9 cellular contexts compared by ENCODE assay signal in the genomic region with DNA sequence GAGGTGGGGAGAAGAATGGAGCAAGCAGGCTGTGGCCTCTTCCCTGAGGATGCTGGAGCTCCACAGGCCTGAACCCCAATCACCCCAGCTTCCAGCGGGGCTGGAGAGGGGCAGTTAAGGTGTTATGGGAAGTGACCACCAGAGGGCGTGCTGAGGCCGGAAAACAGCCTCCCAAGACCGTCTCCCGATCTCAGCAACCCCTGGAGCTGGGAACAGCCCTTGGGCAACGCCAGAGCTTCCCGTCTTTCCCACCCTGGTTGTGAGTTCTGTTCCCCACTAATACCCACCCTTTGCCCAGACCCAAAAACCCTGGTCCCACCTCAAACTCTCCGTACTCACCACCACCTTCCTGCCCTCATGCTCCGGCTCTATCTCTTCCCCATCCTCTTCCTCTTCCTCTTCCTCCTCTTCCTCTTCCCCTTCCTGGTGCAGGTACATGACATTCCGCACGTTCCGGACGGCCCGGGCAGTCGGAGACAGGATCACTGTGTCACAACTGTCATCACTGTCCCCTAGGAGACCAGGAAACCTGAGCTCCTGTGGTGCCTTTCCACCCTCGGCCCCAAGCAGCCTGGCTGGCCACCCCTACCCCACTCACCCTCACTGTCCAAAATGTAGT. TPM values are rescaled to one million over a fixed set of nuclear protein-coding genes. Genes with fewer than 3 reads are reported as not detected.
A peak's percentile ranks its signal among the peaks of the same experiment; 100 is the strongest.
DNase-seq lines count a peak whose midpoint lies in the region; ATAC-seq and TF ChIP-seq lines count a peak whose summit lies in the region.
"Had no signal": no experiment of that assay in that cellular context is flagged by ENCODE, and none has a peak within 500 bp of the region (broad histone marks: within the 10 kb centered on the region; RNA-seq: fewer than 3 reads in every experiment).

No MANE protein-coding gene starts in this region.

- H3K9me2 ChIP-seq in Loucy (replicated peaks; ENCODE audit: low read depth, low read length), result no peaks in the 10 kb centered on the region

- no peak overlapping the region for H3K4me3 ChIP-seq in Loucy (ENCODE audit: low read length, poor library complexity, severe bottlenecking)
- no peak overlapping the region for H3K4me3 ChIP-seq in cardiac muscle cell
- H3K4me3 ChIP-seq in prostate gland, result no peak overlapping the region
- no peak overlapping the region for H3K4me3 ChIP-seq in aorta (ENCODE audit: low read length in 2 of 2)

- TF ChIP-seq POLR2A in prostate gland (IDR thresholded peaks at IDR 0.05), result no peak

- H3K27ac Mint-ChIP-seq in activated naive CD8-positive, alpha-beta T cell treated with anti-CD3 and anti-CD28 coated beads, Interleukin-2, amount 50 U/mL, for 24 hours, result peak overlapping the region; percentile 4
- H3K27ac Mint-ChIP-seq: activated naive CD4-positive, alpha-beta T cell treated with anti-CD3 and anti-CD28 coated beads, Interleukin-2, amount 50 U/mL, for 24 hours had no signal

- peak; percentile 82 for ATAC-seq in SK-N-SH treated with all-trans-retinoic acid at 6 μM for 48 hours
- ATAC-seq in activated naive CD8-positive, alpha-beta T cell treated with anti-CD3 and anti-CD28 coated beads, Interleukin-2, amount 50 U/mL, for 24 hours, result peak; percentile 51
- ATAC-seq in aorta (ENCODE audit: low FRiP score), result peak; percentile 79
- no peak for ATAC-seq in HG03097 (IDR thresholded peaks at IDR 0.05; ENCODE audit: low FRiP score, unreplicated experiment)

- no peak overlapping the region for H3K9ac ChIP-seq in Loucy (ENCODE audit: low read depth, low read length, poor library complexity, severe bottlenecking)

- intact Hi-C loops in prostate gland (cut with DNase I) (loop anchor here (1.0 to 5.0 kb wide), 3 partner anchors 33 to 131 kb away; no protein-coding TSS in a partner anchor), aorta (cut with DNase I) (loop anchor here (1.0 to 10.0 kb wide), 7 partner anchors 31 to 229 kb away; a partner anchor contains a TSS)

- no peak overlapping the region for H2AFZ ChIP-seq in Loucy (ENCODE audit: low read length)

- H3F3A ChIP-seq in Loucy (ENCODE audit: low read depth), result no peaks in the 10 kb centered on the region

- H3K27ac ChIP-seq in cardiac muscle cell, result no peak overlapping the region
- peak overlapping the region; percentile 58 to 70 for H3K27ac ChIP-seq in prostate gland
- H3K27ac ChIP-seq in aorta (ENCODE audit: low read depth in 1 of 2, low read length in 2 of 2), result peak overlapping the region in 1 of 2 donors; percentile 80

- no peaks in the 10 kb centered on the region for H3K27me3 ChIP-seq in Loucy (ENCODE audit: insufficient read depth, low read length, poor library complexity, severe bottlenecking)
- H3K27me3 ChIP-seq in cardiac muscle cell, result no peaks in the 10 kb centered on the region
- H3K27me3 ChIP-seq in prostate gland (replicated peaks; ENCODE audit: insufficient read depth), result no peaks in the 10 kb centered on the region
- no peaks in the 10 kb centered on the region for H3K27me3 ChIP-seq in aorta (ENCODE audit: control insufficient read depth in 1 of 2, insufficient read depth in 2 of 2, low read length in 1 of 2)

- TF ChIP-seq CTCF in Loucy (conservative IDR thresholded peaks at IDR 0.05; ENCODE audit: low read length) (peak; percentile 86), cardiac muscle cell (IDR thresholded peaks at IDR 0.05; ENCODE audit: low read depth, low read length) (peak; percentile 83), prostate gland (IDR thresholded peaks at IDR 0.05) (peak; percentile 80 to 95 (median 93))

- peak; percentile 89 for DNase-seq in DMS53 (lab: John Stamatoyannopoulos, UW)
- DNase-seq in activated naive CD8-positive, alpha-beta T cell treated with anti-CD3 and anti-CD28 coated beads, Interleukin-2, amount 50 U/mL, for 24 hours, result peak; percentile 78
- DNase-seq in cardiac muscle cell (ENCODE audit: low read depth in 1 of 2, low spot score in 1 of 2), result peak; percentile 88 to 89
- no peak for DNase-seq in prostate gland (ENCODE audit: low spot score)
- peak; percentile 86 to 93 for DNase-seq in aorta

- peaks cover 7% of the 10 kb centered on the region; the same call in 1 of the 2 replicates for H3K36me3 ChIP-seq in Loucy (ENCODE audit: insufficient read depth, low read length)
- no peaks in the 10 kb centered on the region for H3K36me3 ChIP-seq in cardiac muscle cell
- H3K36me3 ChIP-seq in prostate gland, result peaks cover 0 to 18% of the 10 kb centered on the region in 2 donors
- no peaks in the 10 kb centered on the region for H3K36me3 ChIP-seq in aorta (ENCODE audit: control insufficient read depth in 1 of 2, insufficient read depth in 2 of 2, low read length in 1 of 2)

- peaks cover 10% of the 10 kb centered on the region for H3K36me3 Mint-ChIP-seq in activated naive CD8-positive, alpha-beta T cell treated with anti-CD3 and anti-CD28 coated beads, Interleukin-2, amount 50 U/mL, for 24 hours (ENCODE audit: low read depth)

- no peaks in the 10 kb centered on the region for H3K27me3 Mint-ChIP-seq in activated naive CD8-positive, alpha-beta T cell treated with anti-CD3 and anti-CD28 coated beads, Interleukin-2, amount 50 U/mL, for 24 hours
- H3K27me3 Mint-ChIP-seq: activated naive CD4-positive, alpha-beta T cell treated with anti-CD3 and anti-CD28 coated beads, Interleukin-2, amount 50 U/mL, for 24 hours had no signal

- H3K4me1 Mint-ChIP-seq in activated naive CD8-positive, alpha-beta T cell treated with anti-CD3 and anti-CD28 coated beads, Interleukin-2, amount 50 U/mL, for 24 hours, result peaks cover 5% of the 10 kb centered on the region

- no peaks in the 10 kb centered on the region for H4K20me1 ChIP-seq in Loucy (ENCODE audit: insufficient read depth, low read length, poor library complexity, severe bottlenecking)

- no peaks in the 10 kb centered on the region for H3K9me3 Mint-ChIP-seq in activated naive CD8-positive, alpha-beta T cell treated with anti-CD3 and anti-CD28 coated beads, Interleukin-2, amount 50 U/mL, for 24 hours
- H3K9me3 Mint-ChIP-seq: activated naive CD4-positive, alpha-beta T cell treated with anti-CD3 and anti-CD28 coated beads, Interleukin-2, amount 50 U/mL, for 24 hours had no signal

- H3K4me2 ChIP-seq in Loucy (ENCODE audit: low read depth, low read length, poor library complexity, severe bottlenecking), result no peak overlapping the region

- no peaks in the 10 kb centered on the region for H3K9me3 ChIP-seq in Loucy (ENCODE audit: insufficient read depth, low read depth, low read length)
- H3K9me3 ChIP-seq in cardiac muscle cell (ENCODE audit: low read depth), result no peaks in the 10 kb centered on the region
- H3K9me3 ChIP-seq in prostate gland, result no peaks in the 10 kb centered on the region
- H3K9me3 ChIP-seq in aorta (ENCODE audit: control insufficient read depth, low read length), result no peaks in the 10 kb centered on the region

- H3K4me1 ChIP-seq in Loucy (ENCODE audit: insufficient read depth, low read length, poor library complexity, severe bottlenecking), result no peaks in the 10 kb centered on the region
- H3K4me1 ChIP-seq in cardiac muscle cell (ENCODE audit: low read depth), result peaks cover 31% of the 10 kb centered on the region
- H3K4me1 ChIP-seq in prostate gland (replicated peaks), result peaks cover 10% of the 10 kb centered on the region
- H3K4me1 ChIP-seq in aorta (ENCODE audit: control insufficient read depth in 1 of 2, insufficient read depth in 2 of 2, low read length in 2 of 2), result no peaks in the 10 kb centered on the region

- no peak overlapping the region for H3K4me3 Mint-ChIP-seq in activated naive CD8-positive, alpha-beta T cell treated with anti-CD3 and anti-CD28 coated beads, Interleukin-2, amount 50 U/mL, for 24 hours
- H3K4me3 Mint-ChIP-seq: activated naive CD4-positive, alpha-beta T cell treated with anti-CD3 and anti-CD28 coated beads, Interleukin-2, amount 50 U/mL, for 24 hours had no signal

- no peaks in the 10 kb centered on the region for H3K79me2 ChIP-seq in Loucy (ENCODE audit: insufficient read depth, low read length)

- 14% methylated on average over 16 of the region's 16 CpGs for WGBS in prostate gland
- 17 to 26% methylated on average over 16 of the region's 16 CpGs for WGBS in aorta, 2 donors

TF ChIP-seq in SK-N-SH treated with all-trans-retinoic acid at 6 μM for 48 hours, 23 proteins besides CTCF, POLR2A, EP300 and RAD21 (continues in another document):
- TF ChIP-seq TCF4 (CRISPR knock-in tag; IDR thresholded peaks at IDR 0.05; ENCODE audit: borderline replicate concordance) (no peak), RARB (CRISPR knock-in tag; IDR thresholded peaks at IDR 0.05) (no peak), ZFP3 (CRISPR knock-in tag; IDR thresholded peaks at IDR 0.05) (no peak), ESRRG (CRISPR knock-in tag; IDR thresholded peaks at IDR 0.05) (no peak)
- TF ChIP-seq, protein P1, sequence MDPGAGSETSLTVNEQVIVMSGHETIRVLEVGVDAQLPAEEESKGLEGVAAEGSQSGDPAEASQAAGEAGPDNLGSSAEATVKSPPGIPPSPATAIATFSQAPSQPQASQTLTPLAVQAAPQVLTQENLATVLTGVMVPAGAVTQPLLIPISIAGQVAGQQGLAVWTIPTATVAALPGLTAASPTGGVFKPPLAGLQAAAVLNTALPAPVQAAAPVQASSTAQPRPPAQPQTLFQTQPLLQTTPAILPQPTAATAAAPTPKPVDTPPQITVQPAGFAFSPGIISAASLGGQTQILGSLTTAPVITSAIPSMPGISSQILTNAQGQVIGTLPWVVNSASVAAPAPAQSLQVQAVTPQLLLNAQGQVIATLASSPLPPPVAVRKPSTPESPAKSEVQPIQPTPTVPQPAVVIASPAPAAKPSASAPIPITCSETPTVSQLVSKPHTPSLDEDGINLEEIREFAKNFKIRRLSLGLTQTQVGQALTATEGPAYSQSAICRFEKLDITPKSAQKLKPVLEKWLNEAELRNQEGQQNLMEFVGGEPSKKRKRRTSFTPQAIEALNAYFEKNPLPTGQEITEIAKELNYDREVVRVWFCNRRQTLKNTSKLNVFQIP (CRISPR knock-in tag; IDR thresholded peaks at IDR 0.05; ENCODE audit: borderline replicate concordance, low read depth), result no peak

RNA-seq across cellular contexts. Expression of a gene that starts 13.1 kb away (rescaled TPM):
- total RNA-seq in cardiac muscle cell (14.8 and 15.8 TPM in 2 replicates), prostate gland (10 to 100 TPM; 38.7 to 54.4 TPM), aorta (100 to 1,000 TPM in 1 of 2 donors, 10 to 100 TPM in 1; 71.6 to 101 TPM)
- polyA plus RNA-seq in cardiac muscle cell (17.6 and 19.4 TPM in 2 replicates), aorta (10 to 100 TPM; 53.8 to 60.9 TPM)

RNA-seq across cellular contexts. Expression of a gene that starts 16.2 kb away (rescaled TPM):
- total RNA-seq in cardiac muscle cell (3.9 and 4.5 TPM in 2 replicates), prostate gland (100 to 1,000 TPM in 1 of 2 donors, 10 to 100 TPM in 1; 66.5 to 180 TPM), aorta (100 to 1,000 TPM; 198 to 275 TPM)
- polyA plus RNA-seq in cardiac muscle cell (2.2 and 5.1 TPM in 2 replicates), aorta (100 to 1,000 TPM; 130 to 412 TPM)

RNA-seq across cellular contexts. Expression of a gene that starts 31.4 kb away (rescaled TPM):
- total RNA-seq in cardiac muscle cell, result 58.9 and 105 TPM in 2 replicates
- 75.4 and 109 TPM in 2 replicates for polyA plus RNA-seq in cardiac muscle cell
- 100 to 1,000 TPM; 189 to 532 TPM for total RNA-seq in prostate gland
- total RNA-seq in aorta, result 100 to 1,000 TPM; 820 to 979 TPM
- 100 to 1,000 TPM; 507 to 837 TPM for polyA plus RNA-seq in aorta

RNA-seq across cellular contexts. Expression of a gene that starts 37.2 kb away (rescaled TPM):
- total RNA-seq in cardiac muscle cell, result 0.57 and 1.6 TPM in 2 replicates
- 1.3 and 1.9 TPM in 2 replicates for polyA plus RNA-seq in cardiac muscle cell
- under 1 TPM; 0.14 to 0.28 TPM for total RNA-seq in prostate gland
- 1 to 10 TPM in 1 of 2 donors, under 1 TPM in 1; 0.63 to 1.2 TPM for total RNA-seq in aorta
- polyA plus RNA-seq in aorta, result 1 to 10 TPM; 1.5 to 3.4 TPM

RNA-seq across cellular contexts. Expression of a gene that starts 59.8 kb away (rescaled TPM):
- total RNA-seq in cardiac muscle cell, result 374 and 722 TPM in 2 replicates
- 50.0 and 81.5 TPM in 2 replicates for polyA plus RNA-seq in cardiac muscle cell
- total RNA-seq in prostate gland, result 100 to 1,000 TPM; 419 to 458 TPM
- total RNA-seq in aorta, result 100 to 1,000 TPM; 353 to 439 TPM
- polyA plus RNA-seq in aorta, result 100 to 1,000 TPM; 147 to 259 TPM

Comparison
In these comparisons a context has a peak if more than half of its experiments do, and no peak if none do; other contexts are left out.
1. RNA of a gene that starts 16.2 kb away (total RNA-seq): 198 to 275 TPM in aorta and 66.5 to 180 TPM in prostate gland; 3.9 to 4.5 TPM in cardiac muscle cell; every median in the first group is over 10 times any median in the second.
2. Peak in every context shown above with its lines, with median percentiles within 50 percentile points of each other: CTCF ChIP-seq.